ENCODE assay signal across 14 cellular contexts in the genomic region with DNA sequence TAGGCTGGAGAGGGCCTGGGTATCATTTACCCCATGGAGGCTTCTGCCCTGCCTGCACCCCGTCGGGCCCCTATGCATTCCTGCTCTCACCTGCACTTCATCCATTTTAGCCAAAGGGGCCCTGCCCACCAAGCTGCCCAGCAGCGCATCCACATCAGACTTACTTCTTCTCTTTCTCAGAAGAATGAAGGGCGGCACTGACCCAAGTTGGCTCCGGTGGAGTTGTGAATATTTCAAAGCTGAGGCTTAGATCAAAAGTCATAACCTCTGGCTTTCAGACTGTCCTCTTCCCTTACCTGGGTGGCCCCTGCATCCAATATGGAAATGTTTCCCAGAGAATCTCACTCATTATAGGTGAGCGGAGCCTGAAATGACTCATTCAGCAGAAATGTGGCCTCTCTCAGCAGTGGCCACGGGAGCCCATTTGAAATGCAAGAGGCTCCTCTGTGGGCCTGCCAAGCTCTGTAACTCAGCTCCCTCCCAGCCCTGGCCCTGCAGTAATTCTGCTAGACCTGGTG.
DNase-seq lines count a peak whose midpoint lies in the region; ATAC-seq, FAIRE-seq and TF ChIP-seq lines count a peak whose summit lies in the region.
"Had no signal": no experiment of that assay in that cellular context is flagged by ENCODE, and none has a peak within 500 bp of the region (broad histone marks: within the 10 kb centered on the region; RNA-seq: fewer than 3 reads in every experiment).

No MANE protein-coding gene starts in this region.

- H3K4me3 Mint-ChIP-seq in WTC11 = peak overlapping the region; percentile 58
- H3K4me3 Mint-ChIP-seq: activated naive CD4-positive, alpha-beta T cell treated with anti-CD3 and anti-CD28 coated beads for 36 hours; mesothelial cell of epicardium had no signal

- H3K36me3 ChIP-seq in HEK293 (ENCODE audit: control insufficient read depth in 2 of 2, insufficient read depth in 1 of 2, low read length in 2 of 2) = no peaks in the 10 kb centered on the region
- H3K36me3 ChIP-seq in gastrocnemius medialis = no peaks in the 10 kb centered on the region

- in situ Hi-C loops in gastrocnemius medialis (cut with MboI; ENCODE audit: low sequenced_read_pairs in 4 of 4) = no loop called here

- H3K4me1 Mint-ChIP-seq in WTC11 = peaks cover 65% of the 10 kb centered on the region

- ATAC-seq in A549 (peak; percentile 61 to 64; a peak in 3 of 6 replicates), WTC11 (peak; percentile 91), gastrocnemius medialis (no peak), GM21529 (IDR thresholded peaks at IDR 0.05; ENCODE audit: unreplicated experiment) (no peak), HG02840 (IDR thresholded peaks at IDR 0.05; ENCODE audit: low FRiP score, unreplicated experiment) (no peak)

- no peak for TF ChIP-seq RAD21 in A549 (conservative IDR thresholded peaks at IDR 0.05 in 1 of 2, IDR thresholded peaks at IDR 0.05 in 1 of 2)

- H3K4me1 ChIP-seq in A549 (peaks cover 11% of the 10 kb centered on the region; the same call in 1 of the 3 replicates), HEK293 (ENCODE audit: control insufficient read depth, insufficient read depth, low read length) (no peaks in the 10 kb centered on the region), gastrocnemius medialis (peaks cover 22 to 24% of the 10 kb centered on the region in 2 donors)

- CTCF ChIA-PET in A549 (lab: Yijun Ruan, JAX) (no interaction called here), HEK293 (lab: Yijun Ruan, JAX) (interaction anchor here (1.0 kb wide), 1 partner anchor 112 kb away, joined by 3 read pairs; no protein-coding TSS in a partner anchor), WTC11 (lab: Charles Lee) (interaction anchor here (0.9 kb wide), 1 partner anchor 20 kb away, joined by 5 read pairs; no protein-coding TSS in a partner anchor)

- no peaks in the 10 kb centered on the region for H3K9me3 Mint-ChIP-seq in WTC11

- POLR2A ChIA-PET in A549 (lab: Yijun Ruan, JAX) = no interaction called here
- POLR2A ChIA-PET in HEK293 (lab: Yijun Ruan, JAX) = no interaction called here
- POLR2A ChIA-PET in WTC11 (lab: Charles Lee) = interaction anchor here (0.8 to 1.4 kb wide), 3 partner anchors 9 to 21 kb away, joined by 3 read pairs; no protein-coding TSS in a partner anchor

- H3K27me3 Mint-ChIP-seq in WTC11 (ENCODE audit: low read depth) = peaks cover 26% of the 10 kb centered on the region

- intact Hi-C loops in gastrocnemius medialis (cut with DNase I; ENCODE audit: low total_unique reads) = no loop called here

- FAIRE-seq in A549 (lab: Jason Lieb, UNC) = no peak
- FAIRE-seq: endometrium had no signal

- peak overlapping the region; percentile 96 for H3K27ac Mint-ChIP-seq in WTC11
- H3K27ac Mint-ChIP-seq: activated naive CD4-positive, alpha-beta T cell treated with anti-CD3 and anti-CD28 coated beads for 36 hours; mesothelial cell of epicardium had no signal

- H3K4me3 ChIP-seq in A549 = no peak overlapping the region
- no peak overlapping the region for H3K4me3 ChIP-seq in HEK293 (ENCODE audit: low read depth, low read length)
- H3K4me3 ChIP-seq in gastrocnemius medialis = no peak overlapping the region

- WGBS in A549 (ENCODE audit: missing lambda C conversion rate) = 77% methylated on average over 7 of the region's 7 CpGs

- TF ChIP-seq CTCF in A549 (IDR thresholded peaks at IDR 0.05) (no peak), HEK293 (tag by site-specific recombination; IDR thresholded peaks at IDR 0.05) (no peak), WTC11 (IDR thresholded peaks at IDR 0.05) (no peak), gastrocnemius medialis (IDR thresholded peaks at IDR 0.05 in 4 of 5, conservative IDR thresholded peaks at IDR 0.05 in 1 of 5) (no peak)

- H3K9me3 ChIP-seq in A549 (no peaks in the 10 kb centered on the region), HEK293 (ENCODE audit: control insufficient read depth, insufficient read depth, low read depth, low read length) (no peaks in the 10 kb centered on the region), gastrocnemius medialis (no peaks in the 10 kb centered on the region)

- no peaks in the 10 kb centered on the region for H3K27me3 ChIP-seq in gastrocnemius medialis

- no peaks in the 10 kb centered on the region for H3K36me3 Mint-ChIP-seq in WTC11
- H3K36me3 Mint-ChIP-seq: mesothelial cell of epicardium had no signal

- H3K27ac ChIP-seq in A549 = peak overlapping the region in 1 of 2 experiments; percentile 48; a peak in 1 of 6 replicates
- no peak overlapping the region for H3K27ac ChIP-seq in HEK293 (ENCODE audit: extremely low read depth, low read depth, low read length)
- H3K27ac ChIP-seq in gastrocnemius medialis = no peak overlapping the region

- no peak for TF ChIP-seq EP300 in A549 (IDR thresholded peaks at IDR 0.05)

- DNase-seq in A549 (ENCODE audit: low read depth in 1 of 2, low spot score in 1 of 2) (no peak), WTC11 (ENCODE audit: low spot score) (peak; percentile 78), iPS-NIHi7 (ENCODE audit: extremely low spot score) (peak; percentile 91), gastrocnemius medialis (no peak), medulla oblongata (ENCODE audit: extremely low spot score) (no peak)
- DNase-seq: activated naive CD4-positive, alpha-beta T cell treated with anti-CD3 and anti-CD28 coated beads for 36 hours; caudate nucleus; SHP77 treated with DMSO at 0.1 percent for 48 hours; stimulated activated CD4-positive, alpha-beta T cell treated with anti-CD3 and anti-CD28 coated beads, Interleukin-15, amount 100 ng/mL, for 24 hours had no signal

- TF ChIP-seq POLR2A in A549 (IDR thresholded peaks at IDR 0.05; ENCODE audit: low read length) (no peak), gastrocnemius medialis (IDR thresholded peaks at IDR 0.05) (no peak)

- no peak overlapping the region for H3K4me2 ChIP-seq in A549

TF ChIP-seq in A549, 52 proteins besides CTCF, POLR2A, EP300 and RAD21:
- no peak for TF ChIP-seq FOSL2 (IDR thresholded peaks at IDR 0.05)
- peak; percentile 22; the same call in 1 of the 2 replicates for TF ChIP-seq FOSL2 (CRISPR knock-in tag; IDR thresholded peaks at IDR 0.05)
- TF ChIP-seq HOXB5 (CRISPR knock-in tag; IDR thresholded peaks at IDR 0.05) = no peak
TF ChIP-seq in A549: peak in this region for 1.

TF ChIP-seq in HEK293, 187 proteins besides CTCF, POLR2A, EP300 and RAD21:
- no peak for TF ChIP-seq ZNF350 (tag by site-specific recombination; IDR thresholded peaks at IDR 0.05)
- peak; percentile 60; the same call in 1 of the 2 replicates for TF ChIP-seq GLIS1 (tag by site-specific recombination; IDR thresholded peaks at IDR 0.05)

TF ChIP-seq in WTC11, 78 proteins besides CTCF, POLR2A, EP300 and RAD21:
- TF ChIP-seq ZNF423 (CRISPR knock-in tag; IDR thresholded peaks at IDR 0.05) (0 out of 2 replicates have a peak, but pooled peaks have one; percentile 3), TEAD1 (CRISPR knock-in tag; IDR thresholded peaks at IDR 0.05) (peak; percentile 86; the same call in 1 of the 2 replicates), NR2C2 (CRISPR knock-in tag; IDR thresholded peaks at IDR 0.05) (no peak)

Comparison
In these comparisons a context has a peak if more than half of its experiments do, and no peak if none do; other contexts are left out.
1. ATAC-seq: peak in A549 (2 of 2) and WTC11 (single experiment); none in gastrocnemius medialis (0 of 2), GM21529 (single experiment) and HG02840 (single experiment).
2. DNase-seq: peak in WTC11 (single experiment) and iPS-NIHi7 (single experiment); none in A549 (0 of 2), gastrocnemius medialis (0 of 2) and medulla oblongata (single experiment).